In the genomic region with DNA sequence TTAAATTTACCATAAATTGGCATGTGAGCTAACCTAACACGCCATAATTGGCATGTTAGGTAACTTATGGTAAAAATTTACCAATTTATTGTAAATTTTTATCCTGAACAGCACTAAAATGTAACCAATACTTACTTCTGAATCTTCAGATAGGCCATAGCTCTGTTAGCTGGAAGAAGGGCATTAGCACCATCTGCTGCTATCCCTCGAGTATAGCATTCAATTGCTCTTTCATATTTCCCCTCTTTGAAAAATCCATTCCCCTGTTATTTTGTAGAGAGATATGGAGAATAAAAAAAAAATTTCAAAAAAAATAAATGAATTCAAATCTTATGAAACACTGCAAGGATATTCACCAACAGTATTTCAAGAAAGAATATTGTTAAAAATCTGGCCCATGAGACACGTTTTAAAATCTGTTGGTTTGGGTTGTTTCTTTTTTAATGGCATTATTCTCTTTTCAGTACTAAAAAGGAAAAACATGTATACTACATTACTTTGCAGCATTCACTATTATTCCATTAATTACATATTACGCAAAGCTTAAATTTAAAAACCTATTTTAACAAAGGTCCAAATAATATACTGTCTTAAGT, we compare ENCODE assay signal across 8 cellular contexts. TPM values are rescaled to one million over a fixed set of nuclear protein-coding genes. Genes with fewer than 3 reads are reported as not detected.
DNase-seq lines count a peak whose midpoint lies in the region; ATAC-seq and TF ChIP-seq lines count a peak whose summit lies in the region.

No MANE protein-coding gene starts in this region.

- no peaks in the 10 kb centered on the region for H3K4me1 ChIP-seq in sigmoid colon

- no peak for TF ChIP-seq POLR2A in sigmoid colon (IDR thresholded peaks at IDR 0.05)

- TF ChIP-seq CTCF in 22Rv1 (IDR thresholded peaks at IDR 0.05) = peak; percentile 78
- TF ChIP-seq CTCF in WI38 (IDR thresholded peaks at IDR 0.05; ENCODE audit: low read depth, low read length) = peak; percentile 40; the same call in 1 of the 2 replicates
- peak; percentile 60 to 69 (median 66) for TF ChIP-seq CTCF in sigmoid colon (IDR thresholded peaks at IDR 0.05)

- 78 to 80% methylated on average over 4 of the region's 4 CpGs for WGBS in sigmoid colon, 2 donors

- peaks cover 0 to 24% (median 2%) of the 10 kb centered on the region in 4 donors for H3K36me3 ChIP-seq in sigmoid colon

- no peak for TF ChIP-seq EP300 in sigmoid colon (IDR thresholded peaks at IDR 0.05)

- H3K27ac ChIP-seq in 22Rv1 = no peak overlapping the region
- H3K27ac ChIP-seq in sigmoid colon = no peak overlapping the region

- ATAC-seq in GM19023 (IDR thresholded peaks at IDR 0.05; ENCODE audit: unreplicated experiment) = no peak

- intact Hi-C loops in sigmoid colon (cut with DNase I) = loop anchor here (2.0 to 10.0 kb wide), 4 partner anchors 129 to 654 kb away; no protein-coding TSS in a partner anchor

- DNase-seq in EH (ENCODE audit: low read depth) (peak; percentile 65), M059J (ENCODE audit: low read depth) (peak; percentile 28), foreskin melanocyte (peak; percentile 21), sigmoid colon (no peak), NCI-H187 treated with DMSO at 0.1 percent for 48 hours (lab: John Stamatoyannopoulos, UW) (no peak)

- H3K4me3 ChIP-seq in WI38 (ENCODE audit: low read depth, low read length) = no peak overlapping the region
- no peak overlapping the region for H3K4me3 ChIP-seq in sigmoid colon

- no peaks in the 10 kb centered on the region for H3K27me3 ChIP-seq in sigmoid colon

- no peaks in the 10 kb centered on the region for H3K9me3 ChIP-seq in sigmoid colon

RNA-seq across cellular contexts. Expression of a gene that starts 19.1 kb away (rescaled TPM):
- total RNA-seq in M059J (2014; rRNA removed; shearing (Covaris generic)) = 26.0 and 40.3 TPM in 2 replicates
- total RNA-seq in sigmoid colon = 10 to 100 TPM; 21.0 to 29.3 (median 25.6) TPM
- 10 to 100 TPM in 2 of 3 donors, 1 to 10 TPM in 1; 6.7 to 14.5 (median 10.2) TPM for polyA plus RNA-seq in sigmoid colon

RNA-seq across cellular contexts. Expression of a gene that starts 38.5 kb away (rescaled TPM):
- not detected in 2 replicates for total RNA-seq in M059J (2014; rRNA removed; shearing (Covaris generic))
- 1 to 10 TPM in 1 of 4 donors, under 1 TPM in 2, not detected in 1; 0.36 to 1.6 (median 0.49) TPM for total RNA-seq in sigmoid colon
- under 1 TPM in 1 of 3 donors, not detected in 2; 0.25 TPM for polyA plus RNA-seq in sigmoid colon

Comparison
In these comparisons a context has a peak if more than half of its experiments do, and no peak if none do; other contexts are left out.
1. DNase-seq: peak in EH (single experiment), M059J (single experiment) and foreskin melanocyte (single experiment); none in sigmoid colon (single experiment) and NCI-H187 treated with DMSO at 0.1 percent for 48 hours (single experiment).
2. Peak in every context shown above with its lines, with median percentiles within 50 percentile points of each other: CTCF ChIP-seq.